Comparison of ENCODE assay signal across 12 cellular contexts in genomic region chr5:110371725-110372041, GRCh38.
A peak's percentile ranks its signal among the peaks of the same experiment; 100 is the strongest.
DNase-seq lines count a peak whose midpoint lies in the region; ATAC-seq and TF ChIP-seq lines count a peak whose summit lies in the region.
"Had no signal": no experiment of that assay in that cellular context is flagged by ENCODE, and none has a peak within 500 bp of the region (broad histone marks: within the 10 kb centered on the region; RNA-seq: fewer than 3 reads in every experiment).

No MANE protein-coding gene starts in this region.

- TF ChIP-seq CTCF in OCI-LY3 (IDR thresholded peaks at IDR 0.05; ENCODE audit: low read depth, low read length) = no peak

- no peaks in the 10 kb centered on the region for H4K20me1 ChIP-seq in OCI-LY3 (ENCODE audit: insufficient read depth, low read length)

- H3K4me3 ChIP-seq in OCI-LY3 (ENCODE audit: low read length) = no peak overlapping the region
- H3K4me3 ChIP-seq: esophagus squamous epithelium had no signal

- H3K9ac ChIP-seq in OCI-LY3 (ENCODE audit: low read length) = no peak overlapping the region

- H2AFZ ChIP-seq in OCI-LY3 (ENCODE audit: low read depth, low read length) = 0 out of 2 replicates have a peak overlapping the region, but pooled peaks have one; percentile 17

- no peak overlapping the region for H3K27ac ChIP-seq in OCI-LY3 (ENCODE audit: low read length)
- H3K27ac ChIP-seq: esophagus squamous epithelium, RWPE1 had no signal

- H3K79me2 ChIP-seq in OCI-LY3 (ENCODE audit: low read length) = no peaks in the 10 kb centered on the region

- ATAC-seq in GM18499 (IDR thresholded peaks at IDR 0.05; ENCODE audit: insufficient read depth, unreplicated experiment) (peak; percentile 91), GM21423 (IDR thresholded peaks at IDR 0.05; ENCODE audit: unreplicated experiment) (peak; percentile 91), HG03108 (IDR thresholded peaks at IDR 0.05; ENCODE audit: unreplicated experiment) (peak; percentile 82), left colon (no peak)

- no peaks in the 10 kb centered on the region for H3K27me3 ChIP-seq in OCI-LY3 (ENCODE audit: low read depth, low read length)
- H3K27me3 ChIP-seq: esophagus squamous epithelium had no signal

- intact Hi-C loops in left colon (cut with DNase I, micrococcal nuclease) = no loop called here

- no peaks in the 10 kb centered on the region for H3K9me3 ChIP-seq in OCI-LY3 (ENCODE audit: insufficient read depth, low read length)
- H3K9me3 ChIP-seq: esophagus squamous epithelium had no signal

- H3K36me3 ChIP-seq in OCI-LY3 (replicated peaks; ENCODE audit: low read depth, low read length) = no peaks in the 10 kb centered on the region
- H3K36me3 ChIP-seq: esophagus squamous epithelium had no signal

- no peak for DNase-seq in left colon
- no peak for DNase-seq in SK-N-DZ (ENCODE audit: low spot score)
- DNase-seq in HCEC 1CT = no peak
- DNase-seq in EL = no peak
- DNase-seq: activated CD4-positive, alpha-beta T cell treated with anti-CD3 and anti-CD28 coated beads, Interleukin-2, amount 50 U/mL, for 48 hours; amniotic stem cell; esophagus squamous epithelium had no signal

- H3K4me1 ChIP-seq in OCI-LY3 (ENCODE audit: low read length) = peaks cover 22% of the 10 kb centered on the region
- H3K4me1 ChIP-seq: esophagus squamous epithelium had no signal

- peak overlapping the region; percentile 36 for H3K4me2 ChIP-seq in OCI-LY3 (ENCODE audit: low read length)
